Comparison of ENCODE assay signal across 15 cellular contexts in genomic region chr17:17420035-17420434, GRCh38. TPM values are rescaled to one million over a fixed set of nuclear protein-coding genes. Genes with fewer than 3 reads are reported as not detected.
A peak's percentile ranks its signal among the peaks of the same experiment; 100 is the strongest.
DNase-seq lines count a peak whose midpoint lies in the region; ATAC-seq and TF ChIP-seq lines count a peak whose summit lies in the region.
"Had no signal": no experiment of that assay in that cellular context is flagged by ENCODE, and none has a peak within 500 bp of the region (broad histone marks: within the 10 kb centered on the region; RNA-seq: fewer than 3 reads in every experiment).

No MANE protein-coding gene starts in this region.

- no peak for ATAC-seq in activated naive CD4-positive, alpha-beta T cell treated with anti-CD3 and anti-CD28 coated beads, Interleukin-2, amount 50 U/mL, for 72 hours
- ATAC-seq in GM21619 (IDR thresholded peaks at IDR 0.05; ENCODE audit: unreplicated experiment) = no peak
- no peak for ATAC-seq in HG03442 (IDR thresholded peaks at IDR 0.05; ENCODE audit: unreplicated experiment)
- ATAC-seq: stimulated activated naive CD8-positive, alpha-beta T cell treated with anti-CD3 and anti-CD28 coated beads, Interleukin-15, amount 100 ng/mL, for 72 hours had no signal

- no peaks in the 10 kb centered on the region for H3K79me2 ChIP-seq in ACC112 (ENCODE audit: control insufficient read depth, insufficient read depth, low read length, unreplicated experiment)
- no peaks in the 10 kb centered on the region for H3K79me2 ChIP-seq in fibroblast of lung (ENCODE audit: control insufficient read depth, insufficient read depth, low read length)
- no peaks in the 10 kb centered on the region for H3K79me2 ChIP-seq in parathyroid adenoma

- peak overlapping the region; percentile 57 for H2AFZ ChIP-seq in ACC112 (ENCODE audit: low read length, unreplicated experiment)
- H2AFZ ChIP-seq in fibroblast of lung (ENCODE audit: low read length) = no peak overlapping the region
- H2AFZ ChIP-seq in parathyroid adenoma = no peak overlapping the region

- H3K9me3 Mint-ChIP-seq in activated naive CD4-positive, alpha-beta T cell treated with anti-CD3 and anti-CD28 coated beads, Interleukin-2, amount 50 U/mL, for 72 hours = peaks cover 3 to 14% of the 10 kb centered on the region in 2 donors

- H3K4me3 ChIP-seq in ACC112 (ENCODE audit: low read depth, low read length) (0 out of 2 replicates have a peak overlapping the region, but pooled peaks have one; percentile 2), fibroblast of lung (replicated peaks in 1 of 4; ENCODE audit: control extremely low read depth in 1 of 4, insufficient read depth in 1 of 4, low read depth in 3 of 4, low read length in 4 of 4) (no peak overlapping the region), parathyroid adenoma (ENCODE audit: low read depth, low read length) (no peak overlapping the region)
- H3K4me3 ChIP-seq: SJSA1 had no signal

- H3K27ac ChIP-seq in ACC112 (ENCODE audit: low read depth, low read length) = peak overlapping the region; percentile 98
- H3K27ac ChIP-seq in fibroblast of lung (ENCODE audit: insufficient read depth, low read length) = peak overlapping the region; percentile 75
- peak overlapping the region; percentile 15 for H3K27ac ChIP-seq in parathyroid adenoma
- H3K27ac ChIP-seq: SJSA1 had no signal

- peaks cover 60% of the 10 kb centered on the region for H3K4me1 ChIP-seq in ACC112 (ENCODE audit: control insufficient read depth, insufficient read depth, low read length, unreplicated experiment)
- peaks cover 8% of the 10 kb centered on the region for H3K4me1 ChIP-seq in fibroblast of lung (ENCODE audit: control insufficient read depth, extremely low read depth, insufficient read depth, low read length)
- H3K4me1 ChIP-seq in parathyroid adenoma = peaks cover 5% of the 10 kb centered on the region

- DNase-seq in NCI-H2029 treated with DMSO at 0.1 percent for 48 hours (lab: John Stamatoyannopoulos, UW) (peak; percentile 44), fibroblast of lung (ENCODE audit: low read depth in 2 of 2) (no peak), GM19238 (ENCODE audit: insufficient read length, low spot score) (no peak)
- no peak for DNase-seq in activated naive CD4-positive, alpha-beta T cell treated with anti-CD3 and anti-CD28 coated beads, Interleukin-2, amount 50 U/mL, for 72 hours (ENCODE audit: low spot score in 2 of 2)
- DNase-seq: activated CD4-positive, alpha-beta T cell treated with anti-CD3 and anti-CD28 coated beads for 1 hour; effector CD8-positive, alpha-beta T cell; naive B cell; stimulated activated CD4-positive, alpha-beta T cell treated with anti-CD3 and anti-CD28 coated beads, Interleukin-15, amount 100 ng/mL, for 24 hours; stimulated activated naive CD8-positive, alpha-beta T cell treated with anti-CD3 and anti-CD28 coated beads, Interleukin-15, amount 100 ng/mL, for 72 hours; T-helper 9 cell had no signal

- peak overlapping the region; percentile 30 for H3K9ac ChIP-seq in fibroblast of lung (ENCODE audit: insufficient read depth, low read length)
- H3K9ac ChIP-seq in parathyroid adenoma = no peak overlapping the region

- no peaks in the 10 kb centered on the region for H3K27me3 ChIP-seq in ACC112 (ENCODE audit: insufficient read depth, low read length)
- no peaks in the 10 kb centered on the region for H3K27me3 ChIP-seq in fibroblast of lung (ENCODE audit: control insufficient read depth, insufficient read depth, low read length)
- no peaks in the 10 kb centered on the region for H3K27me3 ChIP-seq in parathyroid adenoma (ENCODE audit: control insufficient read depth, insufficient read depth, low read length)
- H3K27me3 ChIP-seq: SJSA1 had no signal

- H4K20me1 ChIP-seq in fibroblast of lung (ENCODE audit: control insufficient read depth, extremely low read depth, insufficient read depth, low read length) = no peaks in the 10 kb centered on the region

- H3K36me3 ChIP-seq in ACC112 (ENCODE audit: insufficient read depth, low read length) (no peaks in the 10 kb centered on the region; the same call in 1 of the 2 replicates), fibroblast of lung (ENCODE audit: control insufficient read depth, insufficient read depth, low read length) (no peaks in the 10 kb centered on the region), parathyroid adenoma (ENCODE audit: control insufficient read depth, insufficient read depth, low read length) (no peaks in the 10 kb centered on the region)
- H3K36me3 ChIP-seq: SJSA1 had no signal

- no peaks in the 10 kb centered on the region for H3K9me3 ChIP-seq in fibroblast of lung (ENCODE audit: control insufficient read depth, insufficient read depth, low read depth, low read length)
- H3K9me3 ChIP-seq in parathyroid adenoma (ENCODE audit: control insufficient read depth, low read length) = no peaks in the 10 kb centered on the region

- H3K4me2 ChIP-seq in fibroblast of lung (ENCODE audit: extremely low read depth, insufficient read depth, low read length) (no peak overlapping the region), parathyroid adenoma (ENCODE audit: low read length) (no peak overlapping the region)

- H3K27ac Mint-ChIP-seq in activated naive CD4-positive, alpha-beta T cell treated with anti-CD3 and anti-CD28 coated beads, Interleukin-2, amount 50 U/mL, for 72 hours = no peak overlapping the region
- H3K27ac Mint-ChIP-seq: stimulated activated naive CD8-positive, alpha-beta T cell treated with anti-CD3 and anti-CD28 coated beads, Interleukin-15, amount 100 ng/mL, for 72 hours had no signal

- TF ChIP-seq CTCF in fibroblast of lung (conservative IDR thresholded peaks at IDR 0.05 in 1 of 2, IDR thresholded peaks at IDR 0.05 in 1 of 2; ENCODE audit: low read depth in 1 of 2, low read length in 2 of 2) = no peak
- no peak for TF ChIP-seq CTCF in parathyroid adenoma (IDR thresholded peaks at IDR 0.05)

- peaks cover 0 to 7% of the 10 kb centered on the region in 2 donors for H3K36me3 Mint-ChIP-seq in activated naive CD4-positive, alpha-beta T cell treated with anti-CD3 and anti-CD28 coated beads, Interleukin-2, amount 50 U/mL, for 72 hours

RNA-seq across cellular contexts. Expression of gene MED9, which starts 56.8 kb away (rescaled TPM):
- 11.7 and 12.3 TPM in 2 replicates for total RNA-seq in fibroblast of lung
- polyA plus RNA-seq in fibroblast of lung = 10.5 and 11.9 TPM in 2 replicates
- polyA plus RNA-seq in fibroblast of lung (2012) = 7.9 and 8.0 TPM in 2 replicates
- polyA minus RNA-seq in fibroblast of lung (ENCODE audit: low replicate concordance) = 7.6 and 12.8 TPM in 2 replicates
- 10 to 100 TPM; 13.1 to 14.0 TPM for total RNA-seq in activated naive CD4-positive, alpha-beta T cell treated with anti-CD3 and anti-CD28 coated beads, Interleukin-2, amount 50 U/mL, for 72 hours

Comparison
In these comparisons a context has a peak if more than half of its experiments do, and no peak if none do; other contexts are left out.
1. H3K27ac ChIP-seq: peak in every context shown above with its lines; median percentile 98 in ACC112; 75 in fibroblast of lung; 15 in parathyroid adenoma.